ENCODE assay signal across 19 cellular contexts in genomic region chr3:112117415-112117814, GRCh38. TPM values are rescaled to one million over a fixed set of nuclear protein-coding genes. Genes with fewer than 3 reads are reported as not detected.
A peak's percentile ranks its signal among the peaks of the same experiment; 100 is the strongest.
DNase-seq lines count a peak whose midpoint lies in the region; ATAC-seq lines count a peak whose summit lies in the region.
"Had no signal": no experiment of that assay in that cellular context is flagged by ENCODE, and none has a peak within 500 bp of the region (broad histone marks: within the 10 kb centered on the region; RNA-seq: fewer than 3 reads in every experiment).

No MANE protein-coding gene starts in this region.

- peaks cover 38% of the 10 kb centered on the region for H3K36me3 Mint-ChIP-seq in activated CD4-positive, alpha-beta T cell treated with anti-CD3 and anti-CD28 coated beads, Interleukin-2, amount 10 ng/mL, durations not matched to agents 7 days and 5 days (ENCODE audit: low read depth)
- H3K36me3 Mint-ChIP-seq in central memory CD8-positive, alpha-beta T cell (ENCODE audit: insufficient read depth) = peaks cover 3% of the 10 kb centered on the region
- H3K36me3 Mint-ChIP-seq in stimulated activated naive B cell treated with anti-CD40 and anti-IgM and Interleukin-4, amounts not matched to agents 10 μg/mL and 1 μg/mL and 100 μg/mL, for 72 hours = peaks cover 4 to 7% of the 10 kb centered on the region in 2 donors

- H2AFZ ChIP-seq in Karpas-422 (ENCODE audit: low read length) = no peak overlapping the region

- H3K4me3 ChIP-seq in Karpas-422 (ENCODE audit: low read length) = peak overlapping the region; percentile 26
- H3K4me3 ChIP-seq: K562, SK-N-MC had no signal

- H3K9me3 Mint-ChIP-seq in activated CD4-positive, alpha-beta T cell treated with anti-CD3 and anti-CD28 coated beads, Interleukin-2, amount 10 ng/mL, durations not matched to agents 7 days and 5 days = no peaks in the 10 kb centered on the region
- no peaks in the 10 kb centered on the region for H3K9me3 Mint-ChIP-seq in central memory CD8-positive, alpha-beta T cell
- peaks cover 0 to 1% of the 10 kb centered on the region in 2 donors for H3K9me3 Mint-ChIP-seq in stimulated activated naive B cell treated with anti-CD40 and anti-IgM and Interleukin-4, amounts not matched to agents 10 μg/mL and 1 μg/mL and 100 μg/mL, for 72 hours

- no peaks in the 10 kb centered on the region for H4K20me1 ChIP-seq in Karpas-422 (ENCODE audit: insufficient read depth, low read depth, low read length)

- H3K27me3 ChIP-seq in Karpas-422 (ENCODE audit: low read length) = no peaks in the 10 kb centered on the region

- H3K27me3 Mint-ChIP-seq in activated CD4-positive, alpha-beta T cell treated with anti-CD3 and anti-CD28 coated beads, Interleukin-2, amount 10 ng/mL, durations not matched to agents 7 days and 5 days = no peaks in the 10 kb centered on the region
- no peaks in the 10 kb centered on the region for H3K27me3 Mint-ChIP-seq in central memory CD8-positive, alpha-beta T cell
- H3K27me3 Mint-ChIP-seq in stimulated activated naive B cell treated with anti-CD40 and anti-IgM and Interleukin-4, amounts not matched to agents 10 μg/mL and 1 μg/mL and 100 μg/mL, for 72 hours = no peaks in the 10 kb centered on the region

- ATAC-seq in central memory CD8-positive, alpha-beta T cell (replicated peaks; ENCODE audit: extremely low read depth, poor library complexity, severe bottlenecking) = no peak
- ATAC-seq in stimulated activated naive B cell treated with anti-CD40 and anti-IgM and Interleukin-4, amounts not matched to agents 10 μg/mL and 1 μg/mL and 100 μg/mL, for 72 hours (replicated peaks) = no peak
- ATAC-seq: K562 had no signal

- peak overlapping the region; percentile 33 for H3K27ac Mint-ChIP-seq in activated CD4-positive, alpha-beta T cell treated with anti-CD3 and anti-CD28 coated beads, Interleukin-2, amount 10 ng/mL, durations not matched to agents 7 days and 5 days
- no peak overlapping the region for H3K27ac Mint-ChIP-seq in central memory CD8-positive, alpha-beta T cell (ENCODE audit: low read depth)
- peak overlapping the region; percentile 66 for H3K27ac Mint-ChIP-seq in stimulated activated naive B cell treated with anti-CD40 and anti-IgM and Interleukin-4, amounts not matched to agents 10 μg/mL and 1 μg/mL and 100 μg/mL, for 72 hours

- DNase-seq in activated CD4-positive, alpha-beta T cell treated with anti-CD3 and anti-CD28 coated beads, Interleukin-2, amount 10 ng/mL, durations not matched to agents 7 days and 5 days = no peak
- DNase-seq in activated CD4-positive, alpha-beta T cell treated with anti-CD3 and anti-CD28 coated beads for 1 hour = no peak
- DNase-seq in Karpas-422 (peak; percentile 57), NCI-H1092 treated with DMSO at 0.1 percent for 48 hours (lab: John Stamatoyannopoulos, UW) (no peak), GDM1 (lab: John Stamatoyannopoulos, UW) (no peak), activated gamma-delta T cell (lab: John Stamatoyannopoulos, UW) (no peak)
- DNase-seq in central memory CD8-positive, alpha-beta T cell (ENCODE audit: low spot score in 2 of 2) = no peak
- no peak for DNase-seq in stimulated activated naive B cell treated with anti-CD40 and anti-IgM and Interleukin-4, amounts not matched to agents 10 μg/mL and 1 μg/mL and 100 μg/mL, for 72 hours
- DNase-seq: Caco-2, NCI-H1105, NCI-H1694 treated with DMSO at 0.1 percent for 48 hours, NCI-H69 had no signal

- H3K4me2 ChIP-seq in Karpas-422 (ENCODE audit: low read depth, low read length, poor library complexity, severe bottlenecking) = peak overlapping the region; percentile 64

- no peak overlapping the region for H3K4me3 Mint-ChIP-seq in activated CD4-positive, alpha-beta T cell treated with anti-CD3 and anti-CD28 coated beads, Interleukin-2, amount 10 ng/mL, durations not matched to agents 7 days and 5 days
- H3K4me3 Mint-ChIP-seq in central memory CD8-positive, alpha-beta T cell = peak overlapping the region; percentile 53
- peak overlapping the region in 1 of 2 donors; percentile 42 for H3K4me3 Mint-ChIP-seq in stimulated activated naive B cell treated with anti-CD40 and anti-IgM and Interleukin-4, amounts not matched to agents 10 μg/mL and 1 μg/mL and 100 μg/mL, for 72 hours

- peaks cover 100% of the 10 kb centered on the region for H3K4me1 ChIP-seq in Karpas-422 (ENCODE audit: low read length)

- CTCF ChIA-PET in activated CD4-positive, alpha-beta T cell treated with anti-CD3 and anti-CD28 coated beads, Interleukin-2, amount 10 ng/mL, durations not matched to agents 7 days and 5 days (lab: Charles Lee) = interaction anchor here (1.3 kb wide), 1 partner anchor 11 kb away, joined by 4 read pairs; no protein-coding TSS in a partner anchor

- peaks cover 54% of the 10 kb centered on the region for H3K4me1 Mint-ChIP-seq in activated CD4-positive, alpha-beta T cell treated with anti-CD3 and anti-CD28 coated beads, Interleukin-2, amount 10 ng/mL, durations not matched to agents 7 days and 5 days
- H3K4me1 Mint-ChIP-seq in central memory CD8-positive, alpha-beta T cell = peaks cover 16% of the 10 kb centered on the region
- H3K4me1 Mint-ChIP-seq in stimulated activated naive B cell treated with anti-CD40 and anti-IgM and Interleukin-4, amounts not matched to agents 10 μg/mL and 1 μg/mL and 100 μg/mL, for 72 hours = peaks cover 72 to 92% of the 10 kb centered on the region in 2 donors

- POLR2A ChIA-PET in activated CD4-positive, alpha-beta T cell treated with anti-CD3 and anti-CD28 coated beads, Interleukin-2, amount 10 ng/mL, durations not matched to agents 7 days and 5 days (lab: Charles Lee) = no interaction called here

- no peaks in the 10 kb centered on the region for H3K79me2 ChIP-seq in Karpas-422 (ENCODE audit: low read length)

- peak overlapping the region; percentile 99 for H3K27ac ChIP-seq in Karpas-422 (ENCODE audit: low read length)
- H3K27ac ChIP-seq: 22Rv1, HL-60, SK-N-MC had no signal

- no peaks in the 10 kb centered on the region for H3K36me3 ChIP-seq in Karpas-422 (ENCODE audit: insufficient read depth, low read length)

- no peaks in the 10 kb centered on the region for H3K9me2 ChIP-seq in Karpas-422 (replicated peaks; ENCODE audit: insufficient read depth, low read length)

- H3K9ac ChIP-seq in Karpas-422 (ENCODE audit: low read length) = peak overlapping the region; percentile 65

- H3K9me3 ChIP-seq in Karpas-422 (ENCODE audit: low read length) = no peaks in the 10 kb centered on the region
- H3K9me3 ChIP-seq: Caco-2 had no signal

RNA-seq across cellular contexts. Expression of gene GCSAM, which starts 15.6 kb away (rescaled TPM):
- 1 to 10 TPM; 9.3 to 9.9 TPM for total RNA-seq in activated CD4-positive, alpha-beta T cell treated with anti-CD3 and anti-CD28 coated beads, Interleukin-2, amount 10 ng/mL, durations not matched to agents 7 days and 5 days
- 39.2 and 130 TPM in 2 replicates for total RNA-seq in Karpas-422 (2014; rRNA removed; shearing (Covaris generic); ENCODE audit: low replicate concordance)
- total RNA-seq: Caco-2, G401, H1, K562, M059J had no signal

RNA-seq across cellular contexts. Expression of gene C3orf52, which starts 31.2 kb away (rescaled TPM):
- 1 to 10 TPM; 9.2 to 9.5 TPM for total RNA-seq in activated CD4-positive, alpha-beta T cell treated with anti-CD3 and anti-CD28 coated beads, Interleukin-2, amount 10 ng/mL, durations not matched to agents 7 days and 5 days
- 0.07 and 0.52 TPM in 2 replicates for total RNA-seq in Karpas-422 (2014; rRNA removed; shearing (Covaris generic); ENCODE audit: low replicate concordance)
- total RNA-seq: G401 had no signal
